In the genomic region with DNA sequence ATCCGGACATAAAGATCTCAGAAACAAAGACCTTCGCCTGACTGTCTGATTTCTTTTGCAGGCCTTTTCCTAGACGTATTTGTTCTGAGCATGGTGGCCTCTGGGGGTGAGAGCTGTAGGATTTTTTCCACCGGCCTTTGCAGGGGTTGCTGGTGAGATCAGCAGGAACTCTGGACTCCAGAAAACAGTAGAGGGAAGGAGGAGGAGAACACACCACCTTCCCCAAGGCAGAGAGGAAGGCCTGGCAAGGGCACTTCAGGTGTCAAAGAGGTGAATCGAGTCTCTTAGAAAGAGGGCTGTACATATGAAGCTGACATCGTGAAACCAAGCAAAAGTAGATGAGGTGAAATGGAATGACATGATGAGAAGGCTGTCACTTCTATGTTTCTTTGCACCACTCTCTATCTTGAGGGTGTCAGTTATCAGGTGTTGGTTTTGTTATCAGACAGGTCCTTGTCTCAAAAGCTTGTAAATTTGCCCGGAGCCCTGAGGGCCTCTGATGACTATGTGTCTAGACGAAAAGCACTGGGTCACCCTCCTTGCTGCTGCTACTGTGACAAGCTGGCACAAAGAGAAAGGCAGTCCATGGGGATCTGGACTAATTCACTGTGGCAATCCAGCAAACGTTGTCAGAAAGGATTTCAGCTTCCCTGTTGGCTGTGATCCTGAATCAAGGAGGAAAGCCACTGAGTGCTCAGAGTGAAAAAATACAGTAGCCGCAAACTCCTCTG, we compare ENCODE assay signal across 15 cellular contexts.
"Had no signal": no experiment of that assay in that cellular context is flagged by ENCODE, and none has a peak within 500 bp of the region (broad histone marks: within the 10 kb centered on the region; RNA-seq: fewer than 3 reads in every experiment).

No MANE protein-coding gene starts in this region.

- H3K27ac ChIP-seq: adrenal gland, suprapubic skin, upper lobe of left lung had no signal

- ATAC-seq: mucosa of descending colon; natural killer cell; stimulated activated naive CD8-positive, alpha-beta T cell treated with anti-CD3 and anti-CD28 coated beads, Interleukin-15, Interleukin-2, amounts not matched to agents 100 U/mL and 50 U/mL, for 24 hours had no signal

- H3K36me3 ChIP-seq: adrenal gland, suprapubic skin, upper lobe of left lung had no signal

- H3K27me3 ChIP-seq: adrenal gland, suprapubic skin, upper lobe of left lung had no signal

- H3K4me3 ChIP-seq: adrenal gland, mucosa of descending colon, suprapubic skin, upper lobe of left lung had no signal

- DNase-seq: activated CD4-positive, alpha-beta T cell treated with anti-CD3 and anti-CD28 coated beads, Interleukin-2, amount 50 U/mL, for 4 hours; activated naive CD4-positive, alpha-beta T cell treated with anti-CD3 and anti-CD28 coated beads, Interleukin-2, amount 50 U/mL, for 16 hours; activated T-cell treated with anti-CD3 and anti-CD28 coated beads, Interleukin-2, amount 50 U/mL, for 1 hour; adrenal gland; cortex of kidney; effector memory CD4-positive, alpha-beta T cell; hypothalamus; mucosa of descending colon; natural killer cell; stimulated activated CD4-positive, alpha-beta T cell treated with anti-CD3 and anti-CD28 coated beads, Interleukin-2, amount 100 ng/mL, for 48 hours; stimulated activated CD8-positive, alpha-beta memory T cell treated with anti-CD3 and anti-CD28 coated beads, Interleukin-4, amount 100 ng/mL, for 48 hours; stimulated activated naive CD8-positive, alpha-beta T cell treated with anti-CD3 and anti-CD28 coated beads, Interleukin-15, Interleukin-2, amounts not matched to agents 100 U/mL and 50 U/mL, for 24 hours; T-helper 2 cell; upper lobe of left lung had no signal

- H3K9me3 ChIP-seq: adrenal gland, mucosa of descending colon, suprapubic skin, upper lobe of left lung had no signal

- H3K4me1 ChIP-seq: adrenal gland, suprapubic skin, upper lobe of left lung had no signal
